Comparison of ENCODE assay signal across 9 cellular contexts in the genomic region with DNA sequence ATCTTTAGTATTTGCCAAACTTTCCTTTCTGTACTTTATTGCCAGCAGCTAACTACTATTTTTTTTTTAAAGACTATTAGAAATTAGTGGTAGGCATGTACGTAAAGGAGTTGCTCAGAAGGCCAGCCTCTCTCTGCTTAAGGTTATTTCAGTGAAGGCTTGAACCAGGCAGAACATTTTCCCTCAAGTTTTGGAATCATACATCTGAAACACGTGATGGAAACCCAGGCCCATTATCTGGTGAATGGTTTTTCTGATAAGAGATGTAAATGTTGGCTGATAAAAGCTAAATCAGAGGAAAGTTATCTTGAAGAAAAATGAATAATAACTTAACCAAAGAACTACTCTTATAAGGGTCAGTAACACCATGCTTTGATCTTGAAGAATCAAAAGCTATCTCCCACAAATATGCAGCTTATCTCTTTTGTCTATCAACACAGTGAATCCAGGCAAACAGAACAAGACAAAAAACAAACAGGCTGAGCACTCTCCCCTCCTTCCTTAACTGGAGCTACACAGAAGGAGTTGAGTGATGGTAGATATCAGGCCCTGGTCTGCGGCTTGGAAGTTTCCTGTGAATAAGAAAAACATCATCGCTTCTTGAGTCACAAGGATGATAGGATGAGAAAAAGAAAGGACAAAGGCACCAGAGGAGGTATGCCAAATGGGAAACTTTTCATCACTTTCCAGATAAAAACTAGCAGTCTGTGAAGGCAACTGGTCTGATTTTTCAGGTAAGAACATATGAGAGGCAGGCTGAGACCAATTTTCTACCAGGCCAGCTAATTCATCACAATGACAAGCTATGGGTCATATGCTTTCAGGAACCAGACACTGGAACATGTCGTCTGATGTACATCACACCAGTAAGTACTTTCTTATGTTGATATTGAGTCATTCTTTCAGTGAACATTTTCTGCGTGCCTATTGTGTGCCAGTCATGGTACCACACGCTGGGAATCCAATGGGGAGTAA.
A peak's percentile ranks its signal among the peaks of the same experiment; 100 is the strongest.
DNase-seq lines count a peak whose midpoint lies in the region; ATAC-seq and TF ChIP-seq lines count a peak whose summit lies in the region.
"Had no signal": no experiment of that assay in that cellular context is flagged by ENCODE, and none has a peak within 500 bp of the region (broad histone marks: within the 10 kb centered on the region; RNA-seq: fewer than 3 reads in every experiment).

No MANE protein-coding gene starts in this region.

- H3K9me3 Mint-ChIP-seq in HFFc6 = no peaks in the 10 kb centered on the region
- peaks cover 6% of the 10 kb centered on the region for H3K9me3 Mint-ChIP-seq in T-helper 2 cell treated with Interferon-gamma antibody and Interleukin-4, amounts not matched to agents 5 μg/mL and 100 μg/mL, for 36 hours

- no peak overlapping the region for H3K18ac ChIP-seq in neuronal stem cell (ENCODE audit: low read length)

- H3K79me1 ChIP-seq in neuronal stem cell (ENCODE audit: low read depth, low read length) = no peaks in the 10 kb centered on the region

- H4K8ac ChIP-seq in neuronal stem cell (ENCODE audit: low read depth, low read length) = no peak overlapping the region

- H3K9me3 ChIP-seq in neuronal stem cell (replicated peaks in 1 of 2; ENCODE audit: control insufficient read depth in 2 of 2, insufficient read depth in 1 of 2, low read depth in 1 of 2, low read length in 2 of 2) = no peaks in the 10 kb centered on the region

- no peak overlapping the region for H2AK5ac ChIP-seq in neuronal stem cell (ENCODE audit: low read depth, low read length)

- no peak overlapping the region for H2BK12ac ChIP-seq in neuronal stem cell (ENCODE audit: low read length)

- H3K27me3 Mint-ChIP-seq in HFFc6 (ENCODE audit: insufficient read depth) = no peaks in the 10 kb centered on the region
- H3K27me3 Mint-ChIP-seq in T-helper 2 cell treated with Interferon-gamma antibody and Interleukin-4, amounts not matched to agents 5 μg/mL and 100 μg/mL, for 36 hours (ENCODE audit: low read depth) = no peaks in the 10 kb centered on the region

- peak; percentile 80 for DNase-seq in HFFc6
- DNase-seq in T-helper 2 cell treated with Interferon-gamma antibody and Interleukin-4, amounts not matched to agents 5 μg/mL and 100 μg/mL, for 36 hours (ENCODE audit: low spot score) = peak; percentile 65
- DNase-seq in dermis blood vessel endothelial cell = peak; percentile 74
- peak; percentile 46 to 53 for DNase-seq in stimulated activated CD4-positive, alpha-beta T cell treated with anti-CD3 and anti-CD28 coated beads, Interleukin-2, amount 100 ng/mL, for 24 hours
- DNase-seq in neuronal stem cell (ENCODE audit: low spot score) = no peak
- no peak for DNase-seq in Ammon's horn (ENCODE audit: low spot score)
- no peak for DNase-seq in SKM-1 treated with dmso at 0.1 percent for 144 hours (lab: John Stamatoyannopoulos, UW; ENCODE audit: unreplicated experiment)
- DNase-seq: SHP77 had no signal

- H3K4me3 Mint-ChIP-seq in HFFc6 = peak overlapping the region; percentile 73
- H3K4me3 Mint-ChIP-seq in T-helper 2 cell treated with Interferon-gamma antibody and Interleukin-4, amounts not matched to agents 5 μg/mL and 100 μg/mL, for 36 hours = peak overlapping the region; percentile 86

- peaks cover 0 to 2% of the 10 kb centered on the region in 2 donors for H3K4me1 ChIP-seq in neuronal stem cell (ENCODE audit: control insufficient read depth in 2 of 2, insufficient read depth in 1 of 2, low read depth in 1 of 2, low read length in 2 of 2)

- no CpG with 5 or more reads among the region's 7 CpGs for WGBS in neuronal stem cell (ENCODE audit: extremely low coverage in 2 of 2, insufficient read length in 2 of 2, insufficient replicate concordance in 1 of 2), 2 donors

- no peak overlapping the region for H3K14ac ChIP-seq in neuronal stem cell (ENCODE audit: low read length)

- no peak overlapping the region for H3K4ac ChIP-seq in neuronal stem cell (ENCODE audit: low read length)

- peaks cover 48% of the 10 kb centered on the region for H3K4me1 Mint-ChIP-seq in HFFc6 (ENCODE audit: low read depth)
- peaks cover 61% of the 10 kb centered on the region for H3K4me1 Mint-ChIP-seq in T-helper 2 cell treated with Interferon-gamma antibody and Interleukin-4, amounts not matched to agents 5 μg/mL and 100 μg/mL, for 36 hours (ENCODE audit: low read depth)

- H3K27me3 ChIP-seq in neuronal stem cell (ENCODE audit: control insufficient read depth in 3 of 3, insufficient read depth in 3 of 3, low read depth in 1 of 3, low read length in 3 of 3) = no peaks in the 10 kb centered on the region

- H4K91ac ChIP-seq in neuronal stem cell (ENCODE audit: low read depth, low read length, poor library complexity) = no peak overlapping the region

- peaks cover 23% of the 10 kb centered on the region for H3K36me3 Mint-ChIP-seq in HFFc6 (ENCODE audit: low read depth)
- H3K36me3 Mint-ChIP-seq in T-helper 2 cell treated with Interferon-gamma antibody and Interleukin-4, amounts not matched to agents 5 μg/mL and 100 μg/mL, for 36 hours (ENCODE audit: low read depth) = no peaks in the 10 kb centered on the region

- H3K23ac ChIP-seq in neuronal stem cell (ENCODE audit: low read depth, low read length, poor library complexity) = no peak overlapping the region

- no peak for ATAC-seq in GM21723 (IDR thresholded peaks at IDR 0.05; ENCODE audit: unreplicated experiment)

- no peak overlapping the region for H3K9ac ChIP-seq in neuronal stem cell (ENCODE audit: low read depth, low read length, poor library complexity)

- H2BK120ac ChIP-seq in neuronal stem cell (ENCODE audit: low read depth, low read length) = no peak overlapping the region

- peak overlapping the region; percentile 91 for H3K27ac Mint-ChIP-seq in HFFc6
- peak overlapping the region; percentile 95 for H3K27ac Mint-ChIP-seq in T-helper 2 cell treated with Interferon-gamma antibody and Interleukin-4, amounts not matched to agents 5 μg/mL and 100 μg/mL, for 36 hours

- no peak overlapping the region for H2AFZ ChIP-seq in neuronal stem cell (ENCODE audit: low read length)

- H3K27ac ChIP-seq in neuronal stem cell (replicated peaks; ENCODE audit: low read length) = no peak overlapping the region

- no peak overlapping the region for H2BK5ac ChIP-seq in neuronal stem cell (ENCODE audit: low read length)

- no peak overlapping the region for H3K4me3 ChIP-seq in neuronal stem cell (ENCODE audit: low read length in 2 of 2)

- no peak for TF ChIP-seq CTCF in HFFc6 (IDR thresholded peaks at IDR 0.05)

- H3K4me2 ChIP-seq in neuronal stem cell (ENCODE audit: insufficient read depth, low read length, poor library complexity, severe bottlenecking) = no peak overlapping the region

- H3K36me3 ChIP-seq in neuronal stem cell (replicated peaks in 1 of 2; ENCODE audit: control insufficient read depth in 2 of 2, insufficient read depth in 2 of 2, low read length in 2 of 2) = no peaks in the 10 kb centered on the region

- no peak overlapping the region for H2BK15ac ChIP-seq in neuronal stem cell (ENCODE audit: low read length)

Comparison
In these comparisons a context has a peak if more than half of its experiments do, and no peak if none do; other contexts are left out.
1. DNase-seq: peak in HFFc6 (single experiment), T-helper 2 cell treated with Interferon-gamma antibody and Interleukin-4, amounts not matched to agents 5 μg/mL and 100 μg/mL, for 36 hours (single experiment), dermis blood vessel endothelial cell (single experiment) and stimulated activated CD4-positive, alpha-beta T cell treated with anti-CD3 and anti-CD28 coated beads, Interleukin-2, amount 100 ng/mL, for 24 hours (2 of 2); none in neuronal stem cell (single experiment), Ammon's horn (single experiment) and SKM-1 treated with dmso at 0.1 percent for 144 hours (single experiment).